ENCODE assay signal across 14 cellular contexts in the genomic region with DNA sequence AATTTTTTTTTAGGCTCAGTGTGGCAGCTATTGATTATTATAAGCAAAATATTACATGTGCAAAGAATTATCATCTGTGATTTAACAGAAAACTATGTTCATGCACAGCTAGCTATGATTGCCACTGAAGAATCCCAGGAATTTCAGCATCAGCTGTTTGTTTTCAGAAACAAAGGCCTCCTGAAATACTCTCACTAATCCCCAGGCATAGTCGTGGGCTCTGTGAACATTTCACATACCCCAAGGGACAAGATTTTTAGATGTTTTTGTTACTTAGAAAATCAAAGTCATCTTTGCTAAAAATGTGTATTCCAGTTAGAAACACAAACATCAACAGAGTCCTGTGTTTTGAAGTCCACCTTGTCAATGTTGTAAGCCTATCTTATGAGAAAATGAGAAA.
DNase-seq lines count a peak whose midpoint lies in the region; ATAC-seq and TF ChIP-seq lines count a peak whose summit lies in the region.
"Had no signal": no experiment of that assay in that cellular context is flagged by ENCODE, and none has a peak within 500 bp of the region (broad histone marks: within the 10 kb centered on the region; RNA-seq: fewer than 3 reads in every experiment).

No MANE protein-coding gene starts in this region.

- TF ChIP-seq CTCF in fibroblast of mammary gland (conservative IDR thresholded peaks at IDR 0.05; ENCODE audit: control insufficient read depth, insufficient read depth, low read depth, low read length) (no peak), osteocyte (IDR thresholded peaks at IDR 0.05) (no peak), RWPE1 (conservative IDR thresholded peaks at IDR 0.05; ENCODE audit: low read depth) (no peak), breast epithelium (IDR thresholded peaks at IDR 0.05) (no peak)

- no peaks in the 10 kb centered on the region for H3K9me3 Mint-ChIP-seq in osteocyte (ENCODE audit: unreplicated experiment)

- H3K4me1 ChIP-seq in SJCRH30 (peaks cover 22% of the 10 kb centered on the region), breast epithelium (no peaks in the 10 kb centered on the region)

- CTCF ChIA-PET in RWPE1 (lab: Yijun Ruan, JAX) = no interaction called here

- H3K27ac ChIP-seq in SJCRH30 = peak overlapping the region; percentile 49
- H3K27ac ChIP-seq in RWPE1 = no peak overlapping the region
- H3K27ac ChIP-seq in breast epithelium = no peak overlapping the region

- ATAC-seq in HG02798 (IDR thresholded peaks at IDR 0.05; ENCODE audit: poor library complexity, unreplicated experiment) = no peak
- ATAC-seq: stimulated activated naive CD8-positive, alpha-beta T cell treated with anti-CD3 and anti-CD28 coated beads, Interleukin-15, Interleukin-2, amounts not matched to agents 100 U/mL and 50 U/mL, for 24 hours had no signal

- H3K36me3 Mint-ChIP-seq in osteocyte (ENCODE audit: unreplicated experiment) = peaks cover 27% of the 10 kb centered on the region

- H3K36me3 ChIP-seq in SJCRH30 = peaks cover 68% of the 10 kb centered on the region
- no peaks in the 10 kb centered on the region for H3K36me3 ChIP-seq in breast epithelium

- intact Hi-C loops in breast epithelium (cut with DNase I; ENCODE audit: low total_unique reads) = no loop called here

- H3K27me3 ChIP-seq in SJCRH30 = no peaks in the 10 kb centered on the region
- H3K27me3 ChIP-seq in breast epithelium = no peaks in the 10 kb centered on the region

- H3K4me3 ChIP-seq in SJCRH30 (no peak overlapping the region), fibroblast of mammary gland (ENCODE audit: control insufficient read depth, low read depth, low read length) (no peak overlapping the region), breast epithelium (no peak overlapping the region)

- no peak overlapping the region for H3K4me3 Mint-ChIP-seq in osteocyte (ENCODE audit: unreplicated experiment)

- no peaks in the 10 kb centered on the region for H3K27me3 Mint-ChIP-seq in osteocyte (ENCODE audit: unreplicated experiment)

- H3K27ac Mint-ChIP-seq in osteocyte (ENCODE audit: unreplicated experiment) = peak overlapping the region; percentile 56

- DNase-seq in EL = peak; percentile 75
- peak; percentile 71 to 74 for DNase-seq in SJCRH30
- DNase-seq in fibroblast of mammary gland (ENCODE audit: low read depth) = peak; percentile 24
- DNase-seq in osteocyte (ENCODE audit: extremely low spot score, unreplicated experiment) = no peak
- no peak for DNase-seq in RWPE1 (ENCODE audit: low spot score)
- DNase-seq in mesenteric fat pad (ENCODE audit: low spot score) = no peak
- DNase-seq in breast epithelium (ENCODE audit: low spot score in 2 of 2) = no peak
- DNase-seq: anterior cingulate cortex; mammary epithelial cell; MM.1S; NCI-H2171 treated with DMSO at 0.1 percent for 48 hours; stimulated activated CD4-positive, alpha-beta T cell treated with anti-CD3 and anti-CD28 coated beads, Interleukin-4, amount 100 ng/mL, for 24 hours; stimulated activated naive CD8-positive, alpha-beta T cell treated with anti-CD3 and anti-CD28 coated beads, Interleukin-15, Interleukin-2, amounts not matched to agents 100 U/mL and 50 U/mL, for 24 hours had no signal

- H3K4me1 Mint-ChIP-seq in osteocyte (ENCODE audit: unreplicated experiment) = peaks cover 54% of the 10 kb centered on the region

- TF ChIP-seq POLR2A in breast epithelium (IDR thresholded peaks at IDR 0.05) = no peak

- POLR2A ChIA-PET in RWPE1 (lab: Yijun Ruan, JAX; ENCODE audit: low non-redundant PET) = no interaction called here

- H3K9me3 ChIP-seq in SJCRH30 (replicated peaks) (no peaks in the 10 kb centered on the region), breast epithelium (no peaks in the 10 kb centered on the region)

Comparison
In these comparisons a context has a peak if more than half of its experiments do, and no peak if none do; other contexts are left out.
1. DNase-seq: peak in EL (single experiment), SJCRH30 (2 of 2) and fibroblast of mammary gland (single experiment); none in osteocyte (single experiment), RWPE1 (single experiment), mesenteric fat pad (single experiment) and breast epithelium (0 of 2).